ENCODE assay signal across 23 cellular contexts in genomic region chr10:86385806-86386205, GRCh38. TPM values are rescaled to one million over a fixed set of nuclear protein-coding genes. Genes with fewer than 3 reads are reported as not detected.
"Had no signal": no experiment of that assay in that cellular context is flagged by ENCODE, and none has a peak within 500 bp of the region (broad histone marks: within the 10 kb centered on the region; RNA-seq: fewer than 3 reads in every experiment).

No MANE protein-coding gene starts in this region.

- DNase-seq: activated CD4-positive, alpha-beta T cell treated with anti-CD3 and anti-CD28 coated beads, Interleukin-2, amount 10 ng/mL, durations not matched to agents 7 days and 5 days; activated CD4-positive, CD25-positive, alpha-beta regulatory T cell treated with anti-CD3 and anti-CD28 coated beads, Interleukin-2, amount 50 U/mL, for 72 hours; activated CD8-positive, alpha-beta T cell treated with anti-CD3 and anti-CD28 coated beads for 36 hours; activated naive CD4-positive, alpha-beta T cell; activated T-cell treated with anti-CD3 and anti-CD28 coated beads, Interleukin-2, amount 50 U/mL, for 1 hour; adrenal gland; endodermal cell; foreskin keratinocyte; left colon; naive thymus-derived CD8-positive, alpha-beta T cell; retina; stimulated activated CD4-positive, alpha-beta T cell treated with anti-CD3 and anti-CD28 coated beads, Interleukin-4, amount 100 ng/mL, for 4 hours; substantia nigra; T-helper 1 cell; thyroid gland; WERI-Rb-1 had no signal

- H3K27me3 ChIP-seq: thyroid gland had no signal

- H3K4me3 ChIP-seq: adrenal gland, neural progenitor cell, thyroid gland had no signal

- H3K9ac ChIP-seq: neural progenitor cell had no signal

- H3K4me2 ChIP-seq: neural progenitor cell had no signal

- H2AFZ ChIP-seq: neural progenitor cell had no signal

- H3K9me3 ChIP-seq: adrenal gland, thyroid gland had no signal

- FAIRE-seq: astrocyte, colon, keratinocyte, TTC549, urothelium cell line had no signal

- ATAC-seq: activated CD8-positive, alpha-beta T cell treated with anti-CD3 and anti-CD28 coated beads for 36 hours; foreskin keratinocyte; left colon; naive thymus-derived CD8-positive, alpha-beta T cell had no signal

- H3K4me1 ChIP-seq: foreskin keratinocyte had no signal

- H3K27ac ChIP-seq: adrenal gland, epithelial cell of prostate, foreskin keratinocyte, neural progenitor cell, thyroid gland, WERI-Rb-1 had no signal

- H3K36me3 ChIP-seq: adrenal gland, neural progenitor cell, thyroid gland, WERI-Rb-1 had no signal

RNA-seq across cellular contexts. Expression of gene GRID1, which starts 19.2 kb away (rescaled TPM):
- total RNA-seq: activated CD4-positive, alpha-beta T cell treated with anti-CD3 and anti-CD28 coated beads, Interleukin-2, amount 10 ng/mL, durations not matched to agents 7 days and 5 days; activated CD8-positive, alpha-beta T cell treated with anti-CD3 and anti-CD28 coated beads for 36 hours; foreskin keratinocyte; naive thymus-derived CD8-positive, alpha-beta T cell had no signal
- polyA plus RNA-seq: foreskin keratinocyte; naive thymus-derived CD8-positive, alpha-beta T cell had no signal
